Comparison of ENCODE assay signal across 8 cellular contexts in genomic region chr16:70251651-70252354, GRCh38. TPM values are rescaled to one million over a fixed set of nuclear protein-coding genes. Genes with fewer than 3 reads are reported as not detected.
DNase-seq lines count a peak whose midpoint lies in the region; ATAC-seq and TF ChIP-seq lines count a peak whose summit lies in the region.

Gene EXOSC6 (minus strand): TSS chr16:70251940. CDS start chr16:70251900, 40 bp downstream.

- H2BK5ac ChIP-seq in IMR-90 (ENCODE audit: low read depth, low read length, poor library complexity, severe bottlenecking) = peak within 1 kb of the TSS; percentile 74

- CTCF ChIA-PET in IMR-90 (lab: Yijun Ruan, JAX) = no interaction called here

- peak within 1 kb of the TSS; percentile 75 for H3K4me2 ChIP-seq in IMR-90 (ENCODE audit: low read depth, low read length)
- H3K4me2 ChIP-seq in OCI-LY3 (ENCODE audit: low read length) = peak within 1 kb of the TSS; percentile 74

- peaks cover 3 to 30% of the 10 kb centered on the region in 2 experiments; a peak in 2 of 4 replicates for H3K79me1 ChIP-seq in IMR-90 (ENCODE audit: low read depth in 1 of 2, low read length in 2 of 2)

- peaks cover 43% of the 10 kb centered on the region for H3K79me2 ChIP-seq in OCI-LY3 (ENCODE audit: low read length)

- H3K23ac ChIP-seq in IMR-90 (ENCODE audit: low read depth, low read length) = 0 out of 2 replicates have a peak within 1 kb of the TSS, but pooled peaks have one; percentile 59

- H3K27me3 ChIP-seq in IMR-90 (ENCODE audit: control insufficient read depth, insufficient read depth, low read length) (no peaks in the 10 kb centered on the region), OCI-LY3 (ENCODE audit: low read depth, low read length) (no peaks in the 10 kb centered on the region)

- H3K9me3 ChIP-seq in IMR-90 (ENCODE audit: control insufficient read depth, insufficient read depth, low read length) (no peaks in the 10 kb centered on the region), OCI-LY3 (ENCODE audit: insufficient read depth, low read length) (no peaks in the 10 kb centered on the region), mucosa of descending colon (no peaks in the 10 kb centered on the region)

- ATAC-seq in GM21529 (IDR thresholded peaks at IDR 0.05; ENCODE audit: unreplicated experiment) = peak; percentile 83
- ATAC-seq in IMR-90 (ENCODE audit: low read depth) = peak; percentile 94
- peak; percentile 97 for ATAC-seq in mucosa of descending colon

- dilution Hi-C loops in IMR-90 (cut with HindIII; ENCODE audit: low sequenced_read_pairs, unreplicated experiment) = no loop called here

- H3K4me3 ChIP-seq in IMR-90 (ENCODE audit: insufficient read depth, low read depth, low read length) (peak within 1 kb of the TSS; percentile 61), OCI-LY3 (ENCODE audit: low read length) (peak within 1 kb of the TSS; percentile 84), epithelial cell of esophagus (ENCODE audit: low read length) (peak within 1 kb of the TSS; percentile 59), mucosa of descending colon (peak within 1 kb of the TSS; percentile 50)

- POLR2A ChIA-PET in IMR-90 (lab: Charles Lee; ENCODE audit: unreplicated experiment) = no interaction called here

- H3K4ac ChIP-seq in IMR-90 (ENCODE audit: low read depth, low read length) = peak within 1 kb of the TSS; percentile 75

- peaks cover 2% of the 10 kb centered on the region for H3K4me1 ChIP-seq in IMR-90 (ENCODE audit: control insufficient read depth, insufficient read depth, low read length)
- H3K4me1 ChIP-seq in OCI-LY3 (ENCODE audit: low read length) = peaks cover 3% of the 10 kb centered on the region; the same call in 1 of the 2 replicates
- H3K4me1 ChIP-seq in mucosa of descending colon (ENCODE audit: low read depth) = peaks cover 16% of the 10 kb centered on the region

- no TSS peak for BruUV-seq in IMR-90 (replicated peaks; lab: Mats Ljungman, UMichigan)

- H3K27ac ChIP-seq in IMR-90 (ENCODE audit: insufficient read depth, low read length) (peak within 1 kb of the TSS; percentile 74), OCI-LY3 (ENCODE audit: low read length) (peak within 1 kb of the TSS; percentile 72)

- H3K18ac ChIP-seq in IMR-90 (ENCODE audit: low read depth, low read length) = no peak within 1 kb of the TSS

- H3K36me3 ChIP-seq in IMR-90 (ENCODE audit: control insufficient read depth, insufficient read depth, low read length) = peaks cover 43% of the 10 kb centered on the region
- H3K36me3 ChIP-seq in OCI-LY3 (replicated peaks; ENCODE audit: low read depth, low read length) = peaks cover 44% of the 10 kb centered on the region
- peaks cover 5% of the 10 kb centered on the region for H3K36me3 ChIP-seq in mucosa of descending colon (ENCODE audit: low read depth)

- intact Hi-C loops in IMR-90 (cut with micrococcal nuclease) (no loop called here), mucosa of descending colon (cut with DNase I, micrococcal nuclease) (no loop called here)

- H3K56ac ChIP-seq in IMR-90 (ENCODE audit: extremely low read depth, insufficient read depth, low read length) = no peak within 1 kb of the TSS

- 0 out of 2 replicates have a peak, but pooled peaks cover 5% of the 10 kb centered on the region for H3K9me1 ChIP-seq in IMR-90 (ENCODE audit: insufficient read depth, low read length)

- in situ Hi-C loops in IMR-90 (cut with MboI; ENCODE audit: low sequenced_read_pairs) = no loop called here

- no peak within 1 kb of the TSS for H2AK5ac ChIP-seq in IMR-90 (ENCODE audit: low read depth, low read length)

- H2BK20ac ChIP-seq in IMR-90 (ENCODE audit: low read depth, low read length) = no peak within 1 kb of the TSS

- H4K20me1 ChIP-seq in IMR-90 (ENCODE audit: insufficient read depth, low read length) (peaks cover 39% of the 10 kb centered on the region), OCI-LY3 (ENCODE audit: insufficient read depth, low read length) (peaks cover 4% of the 10 kb centered on the region; the same call in 1 of the 2 replicates)

- H2AFZ ChIP-seq in IMR-90 (replicated peaks; ENCODE audit: low read length, poor library complexity) (peak within 1 kb of the TSS; percentile 93), OCI-LY3 (ENCODE audit: low read depth, low read length) (no peak within 1 kb of the TSS)

- H2BK120ac ChIP-seq in IMR-90 (ENCODE audit: low read depth, low read length) = 0 out of 2 replicates have a peak within 1 kb of the TSS, but pooled peaks have one; percentile 23

- no peak for TF ChIP-seq RAD21 in IMR-90 (IDR thresholded peaks at IDR 0.05; ENCODE audit: low read length)

- peak within 1 kb of the TSS; percentile 94 for H2AK9ac ChIP-seq in IMR-90 (replicated peaks; ENCODE audit: low read depth, low read length, poor library complexity)

- TF ChIP-seq CTCF in IMR-90 (conservative IDR thresholded peaks at IDR 0.05; ENCODE audit: low read depth, low read length) = peak; percentile 92
- TF ChIP-seq CTCF in OCI-LY3 (IDR thresholded peaks at IDR 0.05; ENCODE audit: low read depth, low read length) = peak; percentile 83
- peak; percentile 89 for TF ChIP-seq CTCF in epithelial cell of esophagus (IDR thresholded peaks at IDR 0.05; ENCODE audit: insufficient read depth, low read depth, low read length, missing control alignments)
- TF ChIP-seq CTCF in mucosa of descending colon (IDR thresholded peaks at IDR 0.05) = peak; percentile 94

- H3K9ac ChIP-seq in IMR-90 (ENCODE audit: low read depth, low read length) (peak within 1 kb of the TSS; percentile 46), OCI-LY3 (ENCODE audit: low read length) (peak within 1 kb of the TSS; percentile 75)

- peak within 1 kb of the TSS; percentile 76 for H3K14ac ChIP-seq in IMR-90 (replicated peaks; ENCODE audit: low read depth, low read length)

- WGBS in IMR-90 (ENCODE audit: extremely low coverage in 2 of 2, insufficient read length in 1 of 2), 2 experiments = 0% methylated on average over 2 of the region's 61 CpGs; no CpG with 5 or more reads in 1 of the 2 experiments

- H4K5ac ChIP-seq in IMR-90 (ENCODE audit: low read depth, low read length) = peak within 1 kb of the TSS; percentile 40; the same call in 1 of the 2 replicates

- 0 out of 2 replicates have a peak within 1 kb of the TSS, but pooled peaks have one; percentile 26 for H4K91ac ChIP-seq in IMR-90 (ENCODE audit: insufficient read depth, low read depth, low read length)

- TF ChIP-seq POLR2A in IMR-90 (IDR thresholded peaks at IDR 0.05; ENCODE audit: low read depth, low read length) = peak; percentile 49; the same call in 1 of the 2 replicates

- H2BK15ac ChIP-seq in IMR-90 (ENCODE audit: low read depth, low read length) = no peak within 1 kb of the TSS

- H4K8ac ChIP-seq in IMR-90 (ENCODE audit: low read depth in 2 of 2, low read length in 2 of 2) = peak within 1 kb of the TSS in 1 of 2 experiments; percentile 65; a peak in 1 of 4 replicates

- DNase-seq in DMS153 treated with DMSO at 0.1 percent for 48 hours (lab: John Stamatoyannopoulos, UW; ENCODE audit: unreplicated experiment) = peak; percentile 84
- peak; percentile 88 for DNase-seq in IMR-90
- DNase-seq in activated CD8-positive, alpha-beta memory T cell treated with anti-CD3 and anti-CD28 coated beads, Interleukin-2, amount 50 U/mL, for 48 hours = peak; percentile 95
- DNase-seq in epithelial cell of esophagus (ENCODE audit: low read depth) = peak; percentile 96
- DNase-seq in mucosa of descending colon = peak; percentile 93 to 95 (median 94)
- DNase-seq in stimulated activated CD8-positive, alpha-beta memory T cell treated with anti-CD3 and anti-CD28 coated beads, Interleukin-4, amount 100 ng/mL, for 1 hour (ENCODE audit: low read depth in 2 of 2, low spot score in 1 of 2) = peak; percentile 53 to 87

TF ChIP-seq in IMR-90, 13 proteins besides CTCF, POLR2A, EP300 and RAD21:
- TF ChIP-seq NFE2L2 (IDR thresholded peaks at IDR 0.05; ENCODE audit: low read depth, low read length) (no peak), MAFK (IDR thresholded peaks at IDR 0.05; ENCODE audit: low read depth, low read length) (no peak), USF2 (IDR thresholded peaks at IDR 0.05; ENCODE audit: low read depth, low read length) (no peak), SMC3 (IDR thresholded peaks at IDR 0.05; ENCODE audit: low read depth, low read length) (no peak), MXI1 (IDR thresholded peaks at IDR 0.05; ENCODE audit: borderline replicate concordance, low read depth, low read length) (peak; percentile 88), RFX5 (IDR thresholded peaks at IDR 0.05; ENCODE audit: low read depth, low read length) (no peak), BHLHE40 (IDR thresholded peaks at IDR 0.05; ENCODE audit: low read depth, low read length) (0 out of 2 replicates have a peak, but pooled peaks have one; percentile 26), CHD1 (IDR thresholded peaks at IDR 0.05; ENCODE audit: low read depth, low read length) (no peak), ELK1 (IDR thresholded peaks at IDR 0.05; ENCODE audit: borderline replicate concordance, low read depth, low read length) (no peak), FOS (IDR thresholded peaks at IDR 0.05; ENCODE audit: low read depth, low read length) (no peak), CEBPB (IDR thresholded peaks at IDR 0.05; ENCODE audit: low read depth, low read length) (no peak), MAZ (IDR thresholded peaks at IDR 0.05; ENCODE audit: borderline replicate concordance, low read depth, low read length) (peak; percentile 59; the same call in 1 of the 2 replicates), RCOR1 (IDR thresholded peaks at IDR 0.05; ENCODE audit: insufficient replicate concordance, low read length) (no peak)

RNA-seq across cellular contexts. Expression of gene EXOSC6, which starts in this region (rescaled TPM):
- total RNA-seq in IMR-90 (2012; rRNA removed) (7.0 and 11.1 TPM in 2 replicates), mucosa of descending colon (10 to 100 TPM; 14.7 to 29.3 (median 19.4) TPM)
- 5.8 and 6.3 TPM in 2 replicates for polyA plus RNA-seq in IMR-90 (2012; rRNA removed)
- 4.7 and 5.3 TPM in 2 replicates for polyA plus RNA-seq in IMR-90 (2012; cell fraction: cytosol; rRNA removed)
- polyA plus RNA-seq in IMR-90 (2012; cell fraction: nucleus; rRNA removed; ENCODE audit: low replicate concordance) = 6.1 and 6.9 TPM in 2 replicates

Comparison
In these comparisons a context has a peak if more than half of its experiments do, and no peak if none do; other contexts are left out.
1. Peak in every context shown above with its lines: DNase-seq, ATAC-seq, H3K4me3 ChIP-seq and H3K27ac ChIP-seq.